8 cellular contexts compared by ENCODE assay signal in the genomic region with DNA sequence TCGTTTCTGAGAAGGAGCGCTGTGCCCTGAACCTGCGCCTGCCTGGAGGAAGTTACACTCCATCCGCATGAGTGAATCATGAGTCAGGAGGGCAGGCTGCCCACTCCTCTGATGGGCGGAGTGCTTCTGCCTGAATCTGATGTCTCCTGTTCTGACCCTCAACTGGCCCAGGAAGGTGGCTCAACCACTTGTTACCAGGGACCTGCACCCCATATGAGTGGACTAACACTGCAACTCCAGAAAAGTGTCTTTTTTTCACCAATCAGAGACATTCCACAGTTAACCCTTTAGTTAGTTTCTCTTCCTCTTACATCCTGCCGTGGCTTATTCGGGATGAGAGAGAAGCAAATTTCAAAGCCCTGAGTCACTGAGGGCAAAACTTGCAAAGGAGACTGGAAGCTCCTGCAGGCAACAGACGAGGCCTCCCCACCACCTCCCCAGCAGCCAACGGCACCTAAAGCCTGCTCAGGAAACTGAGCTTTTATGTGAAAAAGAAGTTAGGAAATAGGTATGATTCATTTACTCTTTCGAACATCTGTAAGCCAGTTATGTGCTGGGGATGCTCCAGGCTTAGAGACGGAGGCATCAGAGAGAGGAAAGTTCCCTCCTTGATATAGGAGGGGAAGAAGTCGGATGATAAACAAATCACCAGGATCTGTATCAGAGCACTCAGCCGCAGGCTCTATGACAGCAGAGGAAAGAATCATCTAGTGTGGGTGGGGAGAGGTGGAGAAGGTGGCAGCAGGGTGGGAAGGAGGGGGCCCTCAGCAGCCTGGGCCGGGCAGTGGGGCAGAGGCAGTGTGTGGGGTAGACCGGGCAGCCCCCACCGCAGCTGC. TPM values are rescaled to one million over a fixed set of nuclear protein-coding genes. Genes with fewer than 3 reads are reported as not detected.
DNase-seq lines count a peak whose midpoint lies in the region; ATAC-seq, FAIRE-seq and TF ChIP-seq lines count a peak whose summit lies in the region.

No MANE protein-coding gene starts in this region.

- no peaks in the 10 kb centered on the region for H4K20me1 ChIP-seq in endothelial cell of umbilical vein (replicated peaks; ENCODE audit: control insufficient read depth, extremely low read depth, insufficient read depth, low read length)

- H3K4me1 ChIP-seq in endothelial cell of umbilical vein (ENCODE audit: control insufficient read depth, extremely low read depth, insufficient read depth, low read length) (peaks cover 45% of the 10 kb centered on the region), tibial nerve (peaks cover 0 to 79% (median 48%) of the 10 kb centered on the region in 4 donors)

- TF ChIP-seq CTCF in WI38 (IDR thresholded peaks at IDR 0.05; ENCODE audit: low read depth, low read length) (no peak), endothelial cell of umbilical vein (IDR thresholded peaks at IDR 0.05; ENCODE audit: extremely low read depth in 1 of 2, insufficient read depth in 1 of 2, low read depth in 1 of 2, low read length in 2 of 2) (no peak), tibial nerve (IDR thresholded peaks at IDR 0.05) (no peak)

- no peaks in the 10 kb centered on the region for H3K9me1 ChIP-seq in endothelial cell of umbilical vein (replicated peaks; ENCODE audit: control insufficient read depth, extremely low read depth, insufficient read depth, low read length)

- H3K27ac ChIP-seq in endothelial cell of umbilical vein (ENCODE audit: insufficient read depth, low read depth, low read length) (peak overlapping the region; percentile 96), tibial nerve (peak overlapping the region; percentile 4 to 90 (median 78))

- WGBS in tibial nerve, 2 donors = 35 to 36% methylated on average over 16 of the region's 16 CpGs

- TF ChIP-seq POLR2A in endothelial cell of umbilical vein (IDR thresholded peaks at IDR 0.05; ENCODE audit: low read depth, low read length) (peak; percentile 52), tibial nerve (IDR thresholded peaks at IDR 0.05) (no peak)

- BruUV-seq in endothelial cell of umbilical vein (replicated peaks; lab: Mats Ljungman, UMichigan) = no TSS peak

- peak; percentile 40 for ATAC-seq in GM21526 (IDR thresholded peaks at IDR 0.05; ENCODE audit: low FRiP score, unreplicated experiment)
- ATAC-seq in naive thymus-derived CD8-positive, alpha-beta T cell = peak; percentile 13 to 31

- DNase-seq in D341Med (ENCODE audit: low spot score) = peak; percentile 31
- DNase-seq in HTR-8/SVneo (ENCODE audit: insufficient read length, low spot score) = peak; percentile 69
- DNase-seq in endothelial cell of umbilical vein (ENCODE audit: low read depth, low spot score) = peak; percentile 91
- DNase-seq in naive thymus-derived CD8-positive, alpha-beta T cell = peak in 1 of 10 donors; percentile 20
- peak; percentile 75 to 85 for DNase-seq in tibial nerve (ENCODE audit: low spot score in 2 of 2)
- no peak for DNase-seq in NCI-H1417 (lab: John Stamatoyannopoulos, UW)

- peak in 1 of 2 donors; percentile 73 for TF ChIP-seq EP300 in tibial nerve (IDR thresholded peaks at IDR 0.05)

- H2AFZ ChIP-seq in endothelial cell of umbilical vein (ENCODE audit: low read depth, low read length) = peak overlapping the region; percentile 19

- H3K27ac Mint-ChIP-seq in naive thymus-derived CD8-positive, alpha-beta T cell = peak overlapping the region; percentile 96 to 99 (median 98)

- CTCF ChIA-PET in endothelial cell of umbilical vein (lab: Charles Lee) = interaction anchor here (0.7 to 2.9 kb wide), 16 partner anchors 9 to 110 kb away, joined by 3 to 14 read pairs (median 6); no protein-coding TSS in a partner anchor

- H3K4me3 ChIP-seq in WI38 (ENCODE audit: low read depth, low read length) (peak overlapping the region; percentile 33), endothelial cell of umbilical vein (replicated peaks in 1 of 3; ENCODE audit: insufficient read depth in 1 of 3, low read depth in 1 of 3, low read length in 3 of 3) (peak overlapping the region in 1 of 3 experiments; percentile 6), tibial nerve (no peak overlapping the region)

- H3K27me3 Mint-ChIP-seq in naive thymus-derived CD8-positive, alpha-beta T cell = no peaks in the 10 kb centered on the region

- POLR2A ChIA-PET in endothelial cell of umbilical vein (lab: Charles Lee) = interaction anchor here (0.8 to 1.5 kb wide), 3 partner anchors 20 to 34 kb away, joined by 3 to 5 read pairs (median 4); no protein-coding TSS in a partner anchor
- POLR2A ChIA-PET in naive thymus-derived CD8-positive, alpha-beta T cell (lab: Charles Lee) = interaction anchor here (1.0 to 3.3 kb wide), 5 partner anchors 13 to 46 kb away, joined by 3 to 38 read pairs (median 8); partner anchors contain the start of gene MBP

- intact Hi-C loops in endothelial cell of umbilical vein (cut with micrococcal nuclease) = loop anchor here (1.0 to 5.0 kb wide), 7 partner anchors 13 to 279 kb away; partner anchors contain the start of gene ZNF236

- H3K4me2 ChIP-seq in endothelial cell of umbilical vein (ENCODE audit: insufficient read depth, low read length) = peak overlapping the region; percentile 74

- H3K36me3 ChIP-seq in endothelial cell of umbilical vein (ENCODE audit: control insufficient read depth in 2 of 2, extremely low read depth in 1 of 2, insufficient read depth in 2 of 2, low read length in 2 of 2) (no peaks in the 10 kb centered on the region), tibial nerve (no peaks in the 10 kb centered on the region)

- H3K9ac ChIP-seq in endothelial cell of umbilical vein (replicated peaks; ENCODE audit: extremely low read depth, insufficient read depth, low read length) = peak overlapping the region; percentile 74

- H3K9me3 ChIP-seq in endothelial cell of umbilical vein (replicated peaks; ENCODE audit: control insufficient read depth, insufficient read depth, low read length) (no peaks in the 10 kb centered on the region), tibial nerve (no peaks in the 10 kb centered on the region)

- H3K27me3 ChIP-seq in endothelial cell of umbilical vein (ENCODE audit: control insufficient read depth in 2 of 2, insufficient read depth in 2 of 2, low read length in 2 of 2) (no peaks in the 10 kb centered on the region), tibial nerve (no peaks in the 10 kb centered on the region)

- H3K4me3 Mint-ChIP-seq in naive thymus-derived CD8-positive, alpha-beta T cell = peak overlapping the region; percentile 63 to 89 (median 82)

- dilution Hi-C loops in endothelial cell of umbilical vein (cut with MboI; ENCODE audit: extremely low pct_ligation_motif_present, low sequenced_read_pairs) = no loop called here

- H3K4me1 Mint-ChIP-seq in naive thymus-derived CD8-positive, alpha-beta T cell = peaks cover 48 to 97% (median 91%) of the 10 kb centered on the region in 4 donors

- peak; percentile 84 for FAIRE-seq in HTR-8/SVneo (lab: Jason Lieb, UNC)
- peak; percentile 99 for FAIRE-seq in endothelial cell of umbilical vein (lab: Jason Lieb, UNC)

- peaks cover 0 to 8% (median 0%) of the 10 kb centered on the region in 9 donors for H3K9me3 Mint-ChIP-seq in naive thymus-derived CD8-positive, alpha-beta T cell

- peaks cover 5 to 34% (median 25%) of the 10 kb centered on the region in 3 donors for H3K36me3 Mint-ChIP-seq in naive thymus-derived CD8-positive, alpha-beta T cell

- no peaks in the 10 kb centered on the region for H3K79me2 ChIP-seq in endothelial cell of umbilical vein (ENCODE audit: control insufficient read depth, insufficient read depth, low read length)

TF ChIP-seq in endothelial cell of umbilical vein, 7 proteins besides CTCF, POLR2A, EP300 and RAD21:
- TF ChIP-seq EZH2 (IDR thresholded peaks at IDR 0.05; ENCODE audit: borderline replicate concordance, low read depth, low read length, severe bottlenecking) (no peak), GATA2 (IDR thresholded peaks at IDR 0.05; ENCODE audit: insufficient read depth, insufficient read length, low read depth, low read length) (peak; percentile 47), FOS (IDR thresholded peaks at IDR 0.05; ENCODE audit: borderline replicate concordance, insufficient read depth, low read length) (peak; percentile 82), JUN (IDR thresholded peaks at IDR 0.05; ENCODE audit: borderline replicate concordance, insufficient read depth, insufficient read length, low read depth) (peak; percentile 79), MYC (IDR thresholded peaks at IDR 0.05; ENCODE audit: low read depth, low read length) (peak; percentile 36), POLR2AphosphoS5 (IDR thresholded peaks at IDR 0.05; ENCODE audit: insufficient read depth, low read depth, low read length) (peak; percentile 73)
- TF ChIP-seq, protein P1, sequence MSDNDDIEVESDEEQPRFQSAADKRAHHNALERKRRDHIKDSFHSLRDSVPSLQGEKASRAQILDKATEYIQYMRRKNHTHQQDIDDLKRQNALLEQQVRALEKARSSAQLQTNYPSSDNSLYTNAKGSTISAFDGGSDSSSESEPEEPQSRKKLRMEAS (IDR thresholded peaks at IDR 0.05; ENCODE audit: insufficient read depth, insufficient read length) = peak; percentile 13

RNA-seq across cellular contexts. Expression of gene MBP, which starts 31.0 kb away (rescaled TPM):
- total RNA-seq in endothelial cell of umbilical vein (1.7 and 4.0 TPM in 2 replicates), tibial nerve (1,000 to 10,000 TPM in 3 of 4 donors, 100 to 1,000 TPM in 1; 831 to 1,485 (median 1,405) TPM)
- 2.0 and 2.3 TPM in 2 replicates for polyA plus RNA-seq in endothelial cell of umbilical vein
- polyA plus RNA-seq in endothelial cell of umbilical vein (2011; cell fraction: cytosol; rRNA removed) = 1.8 TPM in 2 replicates
- 3.1 and 3.2 TPM in 2 replicates for polyA plus RNA-seq in endothelial cell of umbilical vein (2011; cell fraction: nucleus; rRNA removed)
- 4.0 and 4.3 TPM in 2 replicates for polyA plus RNA-seq in endothelial cell of umbilical vein (2012)
- polyA minus RNA-seq in endothelial cell of umbilical vein = 2.4 and 4.9 TPM in 2 replicates
- polyA minus RNA-seq in endothelial cell of umbilical vein (2011; cell fraction: cytosol; rRNA and poly(A)+ RNA removed) = 17.2 TPM
- 5.4 and 6.6 TPM in 2 replicates for polyA minus RNA-seq in endothelial cell of umbilical vein (2011; cell fraction: nucleus; rRNA and poly(A)+ RNA removed)
- 100 to 1,000 TPM in 1 of 2 experiments, 10 to 100 TPM in 1; 99.9 to 108 TPM for total RNA-seq in naive thymus-derived CD8-positive, alpha-beta T cell
- 100 to 1,000 TPM in 2 of 3 donors, 10 to 100 TPM in 1; 89.2 to 148 (median 105) TPM for polyA plus RNA-seq in naive thymus-derived CD8-positive, alpha-beta T cell

Comparison
In these comparisons a context has a peak if more than half of its experiments do, and no peak if none do; other contexts are left out.
1. DNase-seq: peak in D341Med (single experiment), HTR-8/SVneo (single experiment), endothelial cell of umbilical vein (single experiment) and tibial nerve (2 of 2); none in NCI-H1417 (0 of 3).
2. RNA of gene MBP, which starts 31.0 kb away (total RNA-seq): 831 to 1,485 TPM in tibial nerve and 99.9 to 108 TPM in naive thymus-derived CD8-positive, alpha-beta T cell; 1.7 to 4.0 TPM in endothelial cell of umbilical vein; every median in the first group is over 10 times any median in the second.